In genomic region chr1:91689586-91690481, GRCh38 we compare ENCODE assay signal across 16 cellular contexts.
DNase-seq lines count a peak whose midpoint lies in the region; ATAC-seq and TF ChIP-seq lines count a peak whose summit lies in the region.
"Had no signal": no experiment of that assay in that cellular context is flagged by ENCODE, and none has a peak within 500 bp of the region (broad histone marks: within the 10 kb centered on the region; RNA-seq: fewer than 3 reads in every experiment).

No MANE protein-coding gene starts in this region.

- H3K4me3 Mint-ChIP-seq in activated T-cell treated with anti-CD3 and anti-CD28 coated beads, Interleukin-2, amount 50 U/mL, for 4 hours: peak overlapping the region; percentile 49
- peak overlapping the region; percentile 20 for H3K4me3 Mint-ChIP-seq in mesothelial cell of epicardium
- H3K4me3 Mint-ChIP-seq in type B pancreatic cell: peak overlapping the region; percentile 40
- H3K4me3 Mint-ChIP-seq: activated naive CD8-positive, alpha-beta T cell treated with anti-CD3 and anti-CD28 coated beads, Interleukin-2, amount 10 ng/mL, durations not matched to agents 7 days and 5 days; CD8-positive, alpha-beta memory T cell; WTC11 had no signal

- H3K9me3 Mint-ChIP-seq in activated T-cell treated with anti-CD3 and anti-CD28 coated beads, Interleukin-2, amount 50 U/mL, for 4 hours: no peaks in the 10 kb centered on the region
- H3K9me3 Mint-ChIP-seq in mesothelial cell of epicardium (no peaks in the 10 kb centered on the region), type B pancreatic cell (no peaks in the 10 kb centered on the region)
- H3K9me3 Mint-ChIP-seq: CD8-positive, alpha-beta memory T cell; WTC11 had no signal

- H3K4me3 ChIP-seq in fibroblast of the aortic adventitia (ENCODE audit: low read depth, low read length): no peak overlapping the region
- H3K4me3 ChIP-seq: prostate gland had no signal

- peak overlapping the region; percentile 18 for H3K27ac Mint-ChIP-seq in mesothelial cell of epicardium
- no peak overlapping the region for H3K27ac Mint-ChIP-seq in type B pancreatic cell
- H3K27ac Mint-ChIP-seq: activated naive CD8-positive, alpha-beta T cell treated with anti-CD3 and anti-CD28 coated beads, Interleukin-2, amount 10 ng/mL, durations not matched to agents 7 days and 5 days; WTC11 had no signal

- H3K27me3 Mint-ChIP-seq in activated T-cell treated with anti-CD3 and anti-CD28 coated beads, Interleukin-2, amount 50 U/mL, for 4 hours (ENCODE audit: low read depth): no peaks in the 10 kb centered on the region
- no peaks in the 10 kb centered on the region for H3K27me3 Mint-ChIP-seq in mesothelial cell of epicardium (ENCODE audit: low read depth)
- no peaks in the 10 kb centered on the region for H3K27me3 Mint-ChIP-seq in type B pancreatic cell
- H3K27me3 Mint-ChIP-seq: CD8-positive, alpha-beta memory T cell had no signal

- no peak for TF ChIP-seq CTCF in fibroblast of the aortic adventitia (IDR thresholded peaks at IDR 0.05; ENCODE audit: insufficient read depth, low read length)
- no peak for TF ChIP-seq CTCF in mesothelial cell of epicardium (IDR thresholded peaks at IDR 0.05; ENCODE audit: unreplicated experiment)
- no peak for TF ChIP-seq CTCF in type B pancreatic cell (conservative IDR thresholded peaks at IDR 0.05)

- peaks cover 13% of the 10 kb centered on the region for H3K4me1 Mint-ChIP-seq in activated T-cell treated with anti-CD3 and anti-CD28 coated beads, Interleukin-2, amount 50 U/mL, for 4 hours (ENCODE audit: low read depth)
- H3K4me1 Mint-ChIP-seq in mesothelial cell of epicardium (peaks cover 32% of the 10 kb centered on the region), type B pancreatic cell (ENCODE audit: unreplicated experiment) (peaks cover 43% of the 10 kb centered on the region)

- H3K36me3 Mint-ChIP-seq in activated T-cell treated with anti-CD3 and anti-CD28 coated beads, Interleukin-2, amount 50 U/mL, for 4 hours (ENCODE audit: insufficient read depth): peaks cover 39% of the 10 kb centered on the region
- H3K36me3 Mint-ChIP-seq in mesothelial cell of epicardium (peaks cover under 1% of the 10 kb centered on the region), type B pancreatic cell (peaks cover 25% of the 10 kb centered on the region)
- H3K36me3 Mint-ChIP-seq: WTC11 had no signal

- TF ChIP-seq POLR2A in erythroblast (IDR thresholded peaks at IDR 0.05; ENCODE audit: low read length): no peak

- ATAC-seq in activated T-cell treated with anti-CD3 and anti-CD28 coated beads, Interleukin-2, amount 50 U/mL, for 4 hours: no peak
- no peak for ATAC-seq in HG02870 (IDR thresholded peaks at IDR 0.05; ENCODE audit: unreplicated experiment)
- ATAC-seq: WTC11 had no signal

- no peak for DNase-seq in activated T-cell treated with anti-CD3 and anti-CD28 coated beads, Interleukin-2, amount 50 U/mL, for 4 hours
- no peak for DNase-seq in activated T-cell treated with anti-CD3 and anti-CD28 coated beads, Interleukin-2, amount 50 U/mL, for 1 hour
- DNase-seq in fibroblast of the aortic adventitia (ENCODE audit: low read depth) (peak; percentile 48), mesothelial cell of epicardium (ENCODE audit: low spot score in 2 of 2, unreplicated experiment in 2 of 2) (no peak), type B pancreatic cell (ENCODE audit: extremely low spot score, unreplicated experiment) (no peak), DMS79 treated with DMSO at 0.1 percent for 48 hours (lab: John Stamatoyannopoulos, UW) (no peak), erythroblast (lab: John Stamatoyannopoulos, UW) (no peak)
- DNase-seq: activated naive CD8-positive, alpha-beta T cell treated with anti-CD3 and anti-CD28 coated beads, Interleukin-2, amount 10 ng/mL, durations not matched to agents 7 days and 5 days; CD8-positive, alpha-beta memory T cell; NCI-H1105; NCI-H510A; OCI-M1; stimulated activated CD4-positive, alpha-beta T cell treated with anti-CD3 and anti-CD28 coated beads, Interleukin-2, amount 100 ng/mL, for 48 hours had no signal
